In the genomic region with DNA sequence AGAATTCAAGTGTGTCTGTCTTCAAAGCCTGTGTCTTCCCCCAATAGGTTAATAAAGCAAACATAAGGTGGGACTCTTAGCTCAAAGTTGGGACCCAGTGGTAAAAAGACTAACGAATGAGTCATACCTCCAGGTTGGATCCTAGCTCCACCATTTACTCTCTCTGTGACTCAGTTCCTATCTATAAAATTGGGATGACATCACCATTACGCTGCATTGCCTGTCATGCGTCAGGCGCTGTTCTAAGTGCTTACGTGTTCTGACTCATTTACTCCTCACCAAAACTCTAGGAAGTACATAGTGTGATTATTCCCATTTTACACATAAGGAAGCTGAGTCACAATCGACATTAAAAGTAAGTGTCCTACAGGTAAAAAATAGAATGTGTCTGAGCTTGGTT, we compare ENCODE assay signal across 21 cellular contexts.
DNase-seq lines count a peak whose midpoint lies in the region; ATAC-seq and TF ChIP-seq lines count a peak whose summit lies in the region.
"Had no signal": no experiment of that assay in that cellular context is flagged by ENCODE, and none has a peak within 500 bp of the region (broad histone marks: within the 10 kb centered on the region; RNA-seq: fewer than 3 reads in every experiment).

No MANE protein-coding gene starts in this region.

- no peak overlapping the region for H3K27ac ChIP-seq in breast epithelium
- no peak overlapping the region for H3K27ac ChIP-seq in aorta (ENCODE audit: low read depth in 1 of 2, low read length in 2 of 2)
- H3K27ac ChIP-seq: neutrophil, PC-9, sigmoid colon had no signal

- BruUV-seq in MCF 10A (replicated peaks; lab: Mats Ljungman, UMichigan): no TSS peak
- BruUV-seq in Calu3 (replicated peaks; lab: Mats Ljungman, UMichigan): no TSS peak

- WGBS in aorta, 2 donors: 81 to 86% methylated on average over 6 of the region's 6 CpGs

- no peaks in the 10 kb centered on the region for H3K4me1 ChIP-seq in breast epithelium
- no peaks in the 10 kb centered on the region for H3K4me1 ChIP-seq in aorta (ENCODE audit: control insufficient read depth in 1 of 2, insufficient read depth in 2 of 2, low read length in 2 of 2)
- H3K4me1 ChIP-seq: BE2C, sigmoid colon had no signal

- ATAC-seq in esophagus mucosa (peak; percentile 99), aorta (ENCODE audit: low FRiP score) (no peak)
- ATAC-seq in stimulated activated naive CD8-positive, alpha-beta T cell treated with anti-CD3 and anti-CD28 coated beads, Interleukin-15, amount 100 ng/mL, for 72 hours: peak; percentile 74
- ATAC-seq: GM12878 had no signal

- H3K9me3 Mint-ChIP-seq in MCF 10A (ENCODE audit: unreplicated experiment) (no peaks in the 10 kb centered on the region), Calu3 (ENCODE audit: low read depth, unreplicated experiment) (peaks cover 18% of the 10 kb centered on the region)
- H3K9me3 Mint-ChIP-seq in stimulated activated naive CD8-positive, alpha-beta T cell treated with anti-CD3 and anti-CD28 coated beads, Interleukin-15, amount 100 ng/mL, for 72 hours: no peaks in the 10 kb centered on the region
- H3K9me3 Mint-ChIP-seq: mesothelial cell of epicardium had no signal

- H3K9me3 ChIP-seq in breast epithelium (no peaks in the 10 kb centered on the region), aorta (ENCODE audit: control insufficient read depth, low read length) (no peaks in the 10 kb centered on the region)
- H3K9me3 ChIP-seq: BE2C, MG63, neutrophil, sigmoid colon had no signal

- DNase-seq in MCF 10A (ENCODE audit: unreplicated experiment) (peak; percentile 53), breast epithelium (ENCODE audit: low spot score in 2 of 2) (no peak), RKO (ENCODE audit: low spot score) (peak; percentile 86), Calu3 (no peak), activated gamma-delta T cell treated with Interleukin-2 at 50 U/mL for 16 hours (no peak), aorta (no peak)
- no peak for DNase-seq in stimulated activated naive CD8-positive, alpha-beta T cell treated with anti-CD3 and anti-CD28 coated beads, Interleukin-15, amount 100 ng/mL, for 72 hours
- DNase-seq: activated CD4-positive, CD25-positive, alpha-beta regulatory T cell; BE2C; effector memory CD4-positive, alpha-beta T cell; kidney; MG63; NCI-H2029; NCI-H526; PC-9; sigmoid colon; SW 1271 had no signal

- H3K4me3 Mint-ChIP-seq in MCF 10A (ENCODE audit: unreplicated experiment): no peak overlapping the region
- no peak overlapping the region for H3K4me3 Mint-ChIP-seq in stimulated activated naive CD8-positive, alpha-beta T cell treated with anti-CD3 and anti-CD28 coated beads, Interleukin-15, amount 100 ng/mL, for 72 hours
- no peak overlapping the region for H3K4me3 Mint-ChIP-seq in Calu3 (ENCODE audit: low read depth, unreplicated experiment)
- H3K4me3 Mint-ChIP-seq: mesothelial cell of epicardium had no signal

- no peaks in the 10 kb centered on the region for H3K36me3 ChIP-seq in breast epithelium
- H3K36me3 ChIP-seq in aorta (ENCODE audit: control insufficient read depth in 1 of 2, insufficient read depth in 2 of 2, low read length in 1 of 2): no peaks in the 10 kb centered on the region
- H3K36me3 ChIP-seq: BE2C, MG63, neutrophil, sigmoid colon had no signal

- intact Hi-C loops in MCF 10A (cut with micrococcal nuclease) (no loop called here), breast epithelium (cut with DNase I; ENCODE audit: low total_unique reads) (no loop called here), Calu3 (cut with micrococcal nuclease; ENCODE audit: unreplicated experiment) (no loop called here), aorta (cut with DNase I) (no loop called here)

- H3K27me3 Mint-ChIP-seq in MCF 10A (ENCODE audit: insufficient read depth, unreplicated experiment) (no peaks in the 10 kb centered on the region), Calu3 (ENCODE audit: unreplicated experiment) (no peaks in the 10 kb centered on the region)
- no peaks in the 10 kb centered on the region for H3K27me3 Mint-ChIP-seq in stimulated activated naive CD8-positive, alpha-beta T cell treated with anti-CD3 and anti-CD28 coated beads, Interleukin-15, amount 100 ng/mL, for 72 hours

- TF ChIP-seq POLR2A in breast epithelium (IDR thresholded peaks at IDR 0.05): no peak

- no peaks in the 10 kb centered on the region for H3K27me3 ChIP-seq in breast epithelium
- H3K27me3 ChIP-seq in aorta (ENCODE audit: control insufficient read depth in 1 of 2, insufficient read depth in 2 of 2, low read length in 1 of 2): no peaks in the 10 kb centered on the region
- H3K27me3 ChIP-seq: BE2C, MG63, neutrophil, sigmoid colon had no signal

- POLR2A ChIA-PET in MCF 10A (lab: Yijun Ruan, JAX): interaction anchor here (0.7 kb wide), 1 partner anchor 301 kb away, joined by 3 read pairs; no protein-coding TSS in a partner anchor

- H3K4me1 Mint-ChIP-seq in MCF 10A (ENCODE audit: insufficient read depth, unreplicated experiment) (no peaks in the 10 kb centered on the region), Calu3 (ENCODE audit: low read depth, unreplicated experiment) (no peaks in the 10 kb centered on the region)
- H3K4me1 Mint-ChIP-seq in stimulated activated naive CD8-positive, alpha-beta T cell treated with anti-CD3 and anti-CD28 coated beads, Interleukin-15, amount 100 ng/mL, for 72 hours: peaks cover 49% of the 10 kb centered on the region
- H3K4me1 Mint-ChIP-seq: mesothelial cell of epicardium had no signal

- H3K36me3 Mint-ChIP-seq in MCF 10A (ENCODE audit: insufficient read depth, unreplicated experiment): no peaks in the 10 kb centered on the region
- no peaks in the 10 kb centered on the region for H3K36me3 Mint-ChIP-seq in Calu3 (ENCODE audit: insufficient read depth, unreplicated experiment)
- H3K36me3 Mint-ChIP-seq: mesothelial cell of epicardium had no signal

- TF ChIP-seq CTCF in MCF 10A (IDR thresholded peaks at IDR 0.05; ENCODE audit: unreplicated experiment): no peak
- no peak for TF ChIP-seq CTCF in breast epithelium (IDR thresholded peaks at IDR 0.05)
- no peak for TF ChIP-seq CTCF in Calu3 (IDR thresholded peaks at IDR 0.05; ENCODE audit: unreplicated experiment)

- CTCF ChIA-PET in MCF 10A (lab: Yijun Ruan, JAX): no interaction called here
- CTCF ChIA-PET in Calu3 (lab: Charles Lee): no interaction called here

- H3K4me3 ChIP-seq in breast epithelium (no peak overlapping the region), aorta (ENCODE audit: low read length in 2 of 2) (no peak overlapping the region)
- H3K4me3 ChIP-seq: GM12878, MG63, PC-9, sigmoid colon had no signal

- H3K27ac Mint-ChIP-seq in MCF 10A (ENCODE audit: low read depth, unreplicated experiment) (peak overlapping the region; percentile 43), Calu3 (ENCODE audit: unreplicated experiment) (no peak overlapping the region)
- peak overlapping the region in 1 of 2 donors; percentile 9 for H3K27ac Mint-ChIP-seq in stimulated activated naive CD8-positive, alpha-beta T cell treated with anti-CD3 and anti-CD28 coated beads, Interleukin-15, amount 100 ng/mL, for 72 hours
- H3K27ac Mint-ChIP-seq: mesothelial cell of epicardium had no signal

Comparison
In these comparisons a context has a peak if more than half of its experiments do, and no peak if none do; other contexts are left out.
1. DNase-seq: peak in MCF 10A (single experiment) and RKO (single experiment); none in breast epithelium (0 of 2), stimulated activated naive CD8-positive, alpha-beta T cell treated with anti-CD3 and anti-CD28 coated beads, Interleukin-15, amount 100 ng/mL, for 72 hours (0 of 2), Calu3 (single experiment), activated gamma-delta T cell treated with Interleukin-2 at 50 U/mL for 16 hours (single experiment) and aorta (0 of 2).